In the genomic region with DNA sequence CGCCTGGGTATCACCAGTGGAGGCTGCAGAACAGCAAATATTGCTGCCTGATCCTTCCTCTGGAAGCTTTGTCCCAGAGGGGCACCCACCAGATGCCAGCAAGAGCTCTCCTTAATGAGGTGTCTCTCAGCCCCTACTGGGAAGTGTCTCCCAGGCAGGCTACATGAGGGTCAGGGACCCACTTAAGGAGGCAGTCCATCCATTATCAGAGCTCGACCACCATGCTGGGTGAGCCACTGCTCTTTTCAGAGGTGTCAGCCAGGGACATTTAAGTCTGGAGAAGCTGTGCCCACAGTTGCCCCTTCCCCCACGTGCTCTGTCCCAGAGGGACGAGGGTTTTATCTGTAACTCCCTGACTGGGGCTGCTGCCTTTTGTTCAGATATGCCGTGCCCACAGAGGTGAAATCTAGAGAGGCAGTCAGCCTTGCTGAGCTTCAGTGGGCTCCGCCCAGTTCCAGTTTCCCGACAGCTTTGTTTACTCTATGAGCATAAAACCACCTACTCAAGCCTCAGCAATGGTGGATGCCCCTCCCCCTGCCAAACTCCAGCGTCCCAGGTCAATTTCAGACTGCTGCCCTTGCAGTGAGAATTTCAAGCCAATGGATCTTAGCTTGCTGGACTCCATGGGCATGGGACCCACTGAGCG, we compare ENCODE assay signal across 19 cellular contexts. TPM values are rescaled to one million over a fixed set of nuclear protein-coding genes. Genes with fewer than 3 reads are reported as not detected.
DNase-seq lines count a peak whose midpoint lies in the region; ATAC-seq and TF ChIP-seq lines count a peak whose summit lies in the region.
"Had no signal": no experiment of that assay in that cellular context is flagged by ENCODE, and none has a peak within 500 bp of the region (broad histone marks: within the 10 kb centered on the region; RNA-seq: fewer than 3 reads in every experiment).

No MANE protein-coding gene starts in this region.

- peaks cover 5% of the 10 kb centered on the region for H3K9me3 Mint-ChIP-seq in Calu3 (ENCODE audit: low read depth, unreplicated experiment)
- peaks cover 28% of the 10 kb centered on the region for H3K9me3 Mint-ChIP-seq in MCF 10A (ENCODE audit: unreplicated experiment)

- ATAC-seq in GM19438 (IDR thresholded peaks at IDR 0.05; ENCODE audit: low read depth, unreplicated experiment) (peak; percentile 56), left colon (peak; percentile 94), GM18868 (IDR thresholded peaks at IDR 0.05; ENCODE audit: unreplicated experiment) (no peak)
- ATAC-seq: stimulated activated naive B cell treated with anti-CD40 and anti-IgM and Interleukin-4, amounts not matched to agents 10 μg/mL and 1 μg/mL and 100 μg/mL, for 72 hours had no signal

- CTCF ChIA-PET in Calu3 (lab: Charles Lee) (no interaction called here), MCF 10A (lab: Yijun Ruan, JAX) (no interaction called here)

- POLR2A ChIA-PET in MCF 10A (lab: Yijun Ruan, JAX), result no interaction called here

- no TSS peak for BruUV-seq in Calu3 (replicated peaks; lab: Mats Ljungman, UMichigan)
- no TSS peak for BruUV-seq in MCF 10A (replicated peaks; lab: Mats Ljungman, UMichigan)

- H3K36me3 Mint-ChIP-seq in Calu3 (ENCODE audit: insufficient read depth, unreplicated experiment) (no peaks in the 10 kb centered on the region), MCF 10A (ENCODE audit: insufficient read depth, unreplicated experiment) (no peaks in the 10 kb centered on the region)
- H3K36me3 Mint-ChIP-seq: stimulated activated naive B cell treated with anti-CD40 and anti-IgM and Interleukin-4, amounts not matched to agents 10 μg/mL and 1 μg/mL and 100 μg/mL, for 72 hours had no signal

- H3K4me1 Mint-ChIP-seq in Calu3 (ENCODE audit: low read depth, unreplicated experiment) (no peaks in the 10 kb centered on the region), MCF 10A (ENCODE audit: insufficient read depth, unreplicated experiment) (no peaks in the 10 kb centered on the region)

- DNase-seq in Calu3, result peak; percentile 5
- peak; percentile 22 for DNase-seq in RPMI8226
- DNase-seq in left colon, result peak; percentile 49 to 70
- DNase-seq in MCF 10A (ENCODE audit: unreplicated experiment), result no peak
- no peak for DNase-seq in T-helper 9 cell
- DNase-seq in NCI-H82 treated with DMSO at 0.1 percent for 48 hours (lab: John Stamatoyannopoulos, UW; ENCODE audit: unreplicated experiment), result no peak
- DNase-seq: activated CD4-positive, CD25-positive, alpha-beta regulatory T cell treated with anti-CD3 and anti-CD28 coated beads, Interleukin-2, amount 50 U/mL, for 72 hours; activated effector memory CD4-positive, alpha-beta T cell treated with anti-CD3 and anti-CD28 coated beads, Interleukin-2, amount 50 U/mL, for 16 hours; aorta; cerebellar nuclear complex; kidney; midbrain; NCI-H2171; stimulated activated naive B cell treated with anti-CD40 and anti-IgM and Interleukin-4, amounts not matched to agents 10 μg/mL and 1 μg/mL and 100 μg/mL, for 72 hours; T-helper 2 cell had no signal

- H3K27ac Mint-ChIP-seq in Calu3 (ENCODE audit: unreplicated experiment) (no peak overlapping the region), MCF 10A (ENCODE audit: low read depth, unreplicated experiment) (no peak overlapping the region)
- H3K27ac Mint-ChIP-seq: B cell; stimulated activated naive B cell treated with anti-CD40 and anti-IgM and Interleukin-4, amounts not matched to agents 10 μg/mL and 1 μg/mL and 100 μg/mL, for 72 hours had no signal

- TF ChIP-seq CTCF in Calu3 (IDR thresholded peaks at IDR 0.05; ENCODE audit: unreplicated experiment), result no peak
- no peak for TF ChIP-seq CTCF in MCF 10A (IDR thresholded peaks at IDR 0.05; ENCODE audit: unreplicated experiment)

- intact Hi-C loops in Calu3 (cut with micrococcal nuclease; ENCODE audit: unreplicated experiment) (no loop called here), left colon (cut with DNase I, micrococcal nuclease) (no loop called here), MCF 10A (cut with micrococcal nuclease) (no loop called here)

- no peaks in the 10 kb centered on the region for H3K27me3 Mint-ChIP-seq in Calu3 (ENCODE audit: unreplicated experiment)
- no peaks in the 10 kb centered on the region for H3K27me3 Mint-ChIP-seq in MCF 10A (ENCODE audit: insufficient read depth, unreplicated experiment)

- H3K4me3 Mint-ChIP-seq in Calu3 (ENCODE audit: low read depth, unreplicated experiment) (no peak overlapping the region), MCF 10A (ENCODE audit: unreplicated experiment) (no peak overlapping the region)
- H3K4me3 Mint-ChIP-seq: B cell; neural crest cell; stimulated activated naive B cell treated with anti-CD40 and anti-IgM and Interleukin-4, amounts not matched to agents 10 μg/mL and 1 μg/mL and 100 μg/mL, for 72 hours had no signal

RNA-seq across cellular contexts. Expression of gene AIG1, which starts 25.9 kb away (rescaled TPM):
- total RNA-seq in Calu3 (2022), result 46.3 and 57.2 TPM in 2 replicates
- 10 to 100 TPM; 15.6 to 27.0 TPM for total RNA-seq in left colon
- total RNA-seq in MCF 10A (2022), result 106 and 120 TPM in 2 replicates

Comparison
In these comparisons a context has a peak if more than half of its experiments do, and no peak if none do; other contexts are left out.
1. DNase-seq: peak in Calu3 (single experiment), RPMI8226 (single experiment) and left colon (2 of 2); none in MCF 10A (single experiment), T-helper 9 cell (single experiment) and NCI-H82 treated with DMSO at 0.1 percent for 48 hours (single experiment).